Comparison of ENCODE assay signal across 12 cellular contexts in genomic region chr22:20576445-20576816, GRCh38.
DNase-seq lines count a peak whose midpoint lies in the region; ATAC-seq, FAIRE-seq and TF ChIP-seq lines count a peak whose summit lies in the region.
"Had no signal": no experiment of that assay in that cellular context is flagged by ENCODE, and none has a peak within 500 bp of the region (broad histone marks: within the 10 kb centered on the region; RNA-seq: fewer than 3 reads in every experiment).

No MANE protein-coding gene starts in this region.

- H3K27me3 Mint-ChIP-seq in activated T-cell treated with anti-CD3 and anti-CD28 coated beads, Interleukin-2, amount 50 U/mL, for 24 hours = no peaks in the 10 kb centered on the region
- H3K27me3 Mint-ChIP-seq in activated T-cell treated with anti-CD3 and anti-CD28 coated beads, Interleukin-2, amount 50 U/mL, for 4 hours (ENCODE audit: low read depth) = no peaks in the 10 kb centered on the region

- peaks cover 48% of the 10 kb centered on the region for H3K4me1 Mint-ChIP-seq in activated T-cell treated with anti-CD3 and anti-CD28 coated beads, Interleukin-2, amount 50 U/mL, for 24 hours (ENCODE audit: low read depth)
- peaks cover 38% of the 10 kb centered on the region for H3K4me1 Mint-ChIP-seq in activated T-cell treated with anti-CD3 and anti-CD28 coated beads, Interleukin-2, amount 50 U/mL, for 4 hours (ENCODE audit: low read depth)

- intact Hi-C loops in spleen (cut with DNase I; ENCODE audit: low total_unique reads) (no loop called here), kidney (cut with DNase I) (no loop called here)

- peak; percentile 24 for DNase-seq in activated T-cell treated with anti-CD3 and anti-CD28 coated beads, Interleukin-2, amount 50 U/mL, for 24 hours
- no peak for DNase-seq in activated T-cell treated with anti-CD3 and anti-CD28 coated beads, Interleukin-2, amount 50 U/mL, for 4 hours
- DNase-seq in MV-4-11 (lab: John Stamatoyannopoulos, UW) (peak; percentile 94), globus pallidus (ENCODE audit: low spot score) (peak; percentile 42), spleen (peak; percentile 45), kidney (no peak), iPS-NIHi11 (ENCODE audit: low spot score) (no peak)
- no peak for DNase-seq in stimulated activated CD4-positive, alpha-beta T cell treated with anti-CD3 and anti-CD28 coated beads, Interleukin-1b, Interleukin-23, amount 100 ng/mL, for 48 hours
- DNase-seq: ovary, WERI-Rb-1 had no signal

- no peaks in the 10 kb centered on the region for H3K27me3 ChIP-seq in spleen (replicated peaks in 1 of 7)
- H3K27me3 ChIP-seq: ascending aorta, ovary, suprapubic skin had no signal

- WGBS in spleen, 5 donors = 35 to 64% (median 50%) methylated on average over 3 of the region's 3 CpGs

- no peaks in the 10 kb centered on the region for H3K9me3 Mint-ChIP-seq in activated T-cell treated with anti-CD3 and anti-CD28 coated beads, Interleukin-2, amount 50 U/mL, for 24 hours
- no peaks in the 10 kb centered on the region for H3K9me3 Mint-ChIP-seq in activated T-cell treated with anti-CD3 and anti-CD28 coated beads, Interleukin-2, amount 50 U/mL, for 4 hours

- no peak for ATAC-seq in activated T-cell treated with anti-CD3 and anti-CD28 coated beads, Interleukin-2, amount 50 U/mL, for 4 hours

- TF ChIP-seq POLR2A in spleen (IDR thresholded peaks at IDR 0.05) = no peak

- peaks cover 96% of the 10 kb centered on the region for H3K36me3 Mint-ChIP-seq in activated T-cell treated with anti-CD3 and anti-CD28 coated beads, Interleukin-2, amount 50 U/mL, for 24 hours (ENCODE audit: low read depth)
- H3K36me3 Mint-ChIP-seq in activated T-cell treated with anti-CD3 and anti-CD28 coated beads, Interleukin-2, amount 50 U/mL, for 4 hours (ENCODE audit: insufficient read depth) = peaks cover 41% of the 10 kb centered on the region

- H3K27ac Mint-ChIP-seq in activated T-cell treated with anti-CD3 and anti-CD28 coated beads, Interleukin-2, amount 50 U/mL, for 24 hours = peak overlapping the region; percentile 73

- no peak for TF ChIP-seq CTCF in spleen (IDR thresholded peaks at IDR 0.05 in 8 of 11, conservative IDR thresholded peaks at IDR 0.05 in 3 of 11)
- TF ChIP-seq CTCF in kidney (IDR thresholded peaks at IDR 0.05; ENCODE audit: borderline replicate concordance, extremely low read depth, insufficient read depth) = no peak

- H3K4me3 ChIP-seq in spleen (no peak overlapping the region), kidney (ENCODE audit: low read length in 2 of 2) (no peak overlapping the region)
- H3K4me3 ChIP-seq: ascending aorta, ovary, suprapubic skin had no signal

- no peaks in the 10 kb centered on the region for H3K9me3 ChIP-seq in spleen
- H3K9me3 ChIP-seq in kidney (ENCODE audit: control insufficient read depth in 1 of 2, low read length in 2 of 2) = no peaks in the 10 kb centered on the region
- H3K9me3 ChIP-seq: ascending aorta, ovary, suprapubic skin had no signal

- no peak overlapping the region for H3K9ac ChIP-seq in kidney (ENCODE audit: low read length in 2 of 2)

- H3K4me3 Mint-ChIP-seq in activated T-cell treated with anti-CD3 and anti-CD28 coated beads, Interleukin-2, amount 50 U/mL, for 24 hours = no peak overlapping the region
- no peak overlapping the region for H3K4me3 Mint-ChIP-seq in activated T-cell treated with anti-CD3 and anti-CD28 coated beads, Interleukin-2, amount 50 U/mL, for 4 hours

- H3K27ac ChIP-seq in spleen (peak overlapping the region in 5 of 8 donors; percentile 4 to 52 (median 36)), kidney (ENCODE audit: low read depth in 2 of 2, low read length in 2 of 2) (no peak overlapping the region)
- H3K27ac ChIP-seq: ovary, suprapubic skin, WERI-Rb-1 had no signal

- peaks cover 1 to 44% (median 15%) of the 10 kb centered on the region in 6 donors for H3K4me1 ChIP-seq in spleen
- H3K4me1 ChIP-seq in kidney (ENCODE audit: control insufficient read depth in 1 of 2, insufficient read depth in 1 of 2, low read depth in 1 of 2, low read length in 2 of 2) = no peaks in the 10 kb centered on the region

- peaks cover 7 to 100% (median 91%) of the 10 kb centered on the region in 6 donors for H3K36me3 ChIP-seq in spleen
- peaks cover 38 to 56% of the 10 kb centered on the region in 2 donors for H3K36me3 ChIP-seq in kidney (ENCODE audit: control insufficient read depth in 1 of 2, insufficient read depth in 2 of 2, low read length in 2 of 2)
- H3K36me3 ChIP-seq: ovary had no signal

- no peak for FAIRE-seq in kidney (lab: Jason Lieb, UNC)

Comparison
In these comparisons a context has a peak if more than half of its experiments do, and no peak if none do; other contexts are left out.
1. DNase-seq: peak in activated T-cell treated with anti-CD3 and anti-CD28 coated beads, Interleukin-2, amount 50 U/mL, for 24 hours (single experiment), MV-4-11 (single experiment), globus pallidus (single experiment) and spleen (single experiment); none in activated T-cell treated with anti-CD3 and anti-CD28 coated beads, Interleukin-2, amount 50 U/mL, for 4 hours (single experiment), stimulated activated CD4-positive, alpha-beta T cell treated with anti-CD3 and anti-CD28 coated beads, Interleukin-1b, Interleukin-23, amount 100 ng/mL, for 48 hours (single experiment), kidney (single experiment) and iPS-NIHi11 (single experiment).
2. H3K27ac ChIP-seq: peak in spleen (5 of 8); none in kidney (0 of 2).